Comparison of ENCODE assay signal across 27 cellular contexts in the genomic region with DNA sequence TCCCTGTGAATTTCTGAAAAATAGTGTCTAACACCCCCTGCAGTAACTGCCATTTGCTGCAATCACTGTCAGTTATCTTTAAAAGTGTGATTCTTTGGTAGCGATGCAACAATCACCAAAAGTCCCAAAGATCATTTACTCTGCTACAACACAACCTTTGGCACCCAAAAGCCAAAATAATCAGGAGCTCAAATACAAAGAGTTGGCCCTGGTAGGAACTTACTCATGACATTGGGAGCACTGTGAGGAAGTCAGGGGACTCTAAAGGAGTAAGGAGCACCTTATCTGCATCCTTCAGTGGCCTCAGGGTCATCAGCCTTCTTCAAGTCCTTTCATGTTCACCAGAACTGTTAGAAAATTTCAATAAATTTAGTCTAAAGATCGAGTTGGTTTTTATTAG.
"Had no signal": no experiment of that assay in that cellular context is flagged by ENCODE, and none has a peak within 500 bp of the region (broad histone marks: within the 10 kb centered on the region; RNA-seq: fewer than 3 reads in every experiment).

No MANE protein-coding gene starts in this region.

- DNase-seq: naive thymus-derived CD4-positive, alpha-beta T cell; natural killer cell; occipital lobe; ovary; posterior cingulate gyrus; psoas muscle; right cardiac atrium; spleen; stimulated activated CD4-positive, alpha-beta T cell treated with anti-CD3 and anti-CD28 coated beads, Interleukin-12 subunit alpha, Interleukin-12 subunit beta, amount 100 ng/mL, for 4 hours; stimulated activated CD4-positive, alpha-beta T cell treated with anti-CD3 and anti-CD28 coated beads, Interleukin-1b, Interleukin-23, amount 100 ng/mL, for 48 hours; stimulated activated CD4-positive, alpha-beta T cell treated with anti-CD3 and anti-CD28 coated beads, Interleukin-4, amount 100 ng/mL, for 1 hour; stimulated activated CD4-positive, alpha-beta T cell treated with anti-CD3 and anti-CD28 coated beads, Interleukin-4, amount 100 ng/mL, for 4 hours; stimulated activated CD8-positive, alpha-beta memory T cell treated with anti-CD3 and anti-CD28 coated beads, Interleukin-4, amount 100 ng/mL, for 48 hours; stimulated activated naive CD4-positive, alpha-beta T cell; stomach; testis; tibial artery; transverse colon; upper lobe of right lung; uterus had no signal

- H3K79me2 ChIP-seq: parathyroid adenoma had no signal

- H3K36me3 ChIP-seq: neural progenitor cell, ovary, spleen, stomach, suprapubic skin, tibial artery, transverse colon, upper lobe of right lung, uterus had no signal

- H3K27me3 ChIP-seq: neural progenitor cell, ovary, spleen, stomach, suprapubic skin, testis, tibial artery, transverse colon, upper lobe of right lung, uterus had no signal

- H3K4me3 ChIP-seq: neural progenitor cell, ovary, psoas muscle, skin epidermis, smooth muscle cell, spleen, stomach, suprapubic skin, testis, tibial artery, transverse colon, upper lobe of right lung, uterus had no signal

- ATAC-seq: naive thymus-derived CD4-positive, alpha-beta T cell; natural killer cell; psoas muscle; right cardiac atrium; sciatic nerve; stimulated activated memory B cell treated with anti-CD40 and anti-IgM and Interleukin-4, amounts not matched to agents 10 μg/mL and 1 μg/mL and 100 μg/mL, for 72 hours; upper lobe of right lung had no signal

- H2AFZ ChIP-seq: neural progenitor cell, parathyroid adenoma had no signal

- H3K9ac ChIP-seq: neural progenitor cell, parathyroid adenoma had no signal

- H3K27ac ChIP-seq: neural progenitor cell, ovary, parathyroid adenoma, psoas muscle, skin epidermis, spleen, stomach, suprapubic skin, testis, tibial artery, transverse colon, upper lobe of right lung, uterus had no signal

- H3K4me1 ChIP-seq: parathyroid adenoma, psoas muscle, testis had no signal

- H3K4me2 ChIP-seq: neural progenitor cell, smooth muscle cell had no signal

- H3K9me3 ChIP-seq: ovary, testis, uterus had no signal
